27 cellular contexts compared by ENCODE assay signal in the genomic region with DNA sequence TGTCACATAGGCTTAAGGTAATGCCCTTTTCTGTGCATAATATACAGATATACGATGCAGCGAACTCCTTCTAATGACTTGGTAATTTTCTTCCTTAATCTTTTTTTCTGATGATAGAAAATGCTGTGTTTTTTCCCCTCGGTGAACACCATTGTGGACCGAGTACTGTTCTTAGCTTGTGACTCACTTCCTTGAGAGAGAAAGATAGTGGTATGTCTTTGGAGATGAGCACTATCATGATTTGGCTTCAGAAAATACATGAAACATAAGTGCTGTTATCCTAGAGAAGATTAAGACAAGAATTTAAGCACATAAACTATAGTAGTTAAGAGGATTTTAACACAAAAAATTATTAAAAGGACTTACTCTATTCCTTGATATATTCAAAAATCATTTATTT.
"Had no signal": no experiment of that assay in that cellular context is flagged by ENCODE, and none has a peak within 500 bp of the region (broad histone marks: within the 10 kb centered on the region; RNA-seq: fewer than 3 reads in every experiment).

No MANE protein-coding gene starts in this region.

- H3K36me3 Mint-ChIP-seq: activated naive CD4-positive, alpha-beta T cell treated with anti-CD3 and anti-CD28 coated beads, Interleukin-2, amount 50 U/mL, for 72 hours had no signal

- H3K4me1 ChIP-seq: adrenal gland, breast epithelium, esophagus squamous epithelium, gastroesophageal sphincter, heart left ventricle, psoas muscle, right atrium auricular region, tibial nerve had no signal

- H3K4me3 ChIP-seq: adrenal gland, breast epithelium, coronary artery, esophagus squamous epithelium, gastroesophageal sphincter, heart left ventricle, ovary, psoas muscle, right atrium auricular region, tibial nerve had no signal

- DNase-seq: activated CD4-positive, alpha-beta T cell treated with anti-CD3 and anti-CD28 coated beads, Interleukin-2, amount 10 ng/mL, durations not matched to agents 7 days and 5 days; activated T-cell treated with anti-CD3 and anti-CD28 coated beads, Interleukin-2, amount 50 U/mL, for 24 hours; adrenal gland; esophagus squamous epithelium; heart left ventricle; islet precursor cell; left colon; ovary; psoas muscle; stimulated activated CD4-positive, alpha-beta T cell treated with anti-CD3 and anti-CD28 coated beads, Interleukin-12 subunit alpha, Interleukin-12 subunit beta, amount 100 ng/mL, for 4 hours; substantia nigra; T-cell; T-helper 9 cell had no signal

- H3K9me3 Mint-ChIP-seq: activated CD4-positive, alpha-beta T cell treated with anti-CD3 and anti-CD28 coated beads, Interleukin-2, amount 10 ng/mL, durations not matched to agents 7 days and 5 days; activated naive CD4-positive, alpha-beta T cell treated with anti-CD3 and anti-CD28 coated beads, Interleukin-2, amount 50 U/mL, for 72 hours; activated T-cell treated with anti-CD3 and anti-CD28 coated beads, Interleukin-2, amount 50 U/mL, for 24 hours; activated T-helper 17 cell treated with anti-CD3 and anti-CD28 coated beads, Interleukin-2, amount 50 U/mL, for 72 hours; memory B cell; stimulated activated naive CD8-positive, alpha-beta T cell treated with anti-CD3 and anti-CD28 coated beads, Interleukin-15, Interleukin-2, amounts not matched to agents 100 ng/mL and 50 ng/mL, for 24 hours; T-cell had no signal

- H3K36me3 ChIP-seq: adrenal gland, breast epithelium, ovary had no signal

- H3K27me3 ChIP-seq: adrenal gland, esophagus squamous epithelium, gastroesophageal sphincter, neutrophil, ovary, right atrium auricular region, tibial nerve had no signal

- H3K27ac ChIP-seq: adrenal gland, breast epithelium, coronary artery, esophagus squamous epithelium, gastroesophageal sphincter, heart left ventricle, neutrophil, ovary, psoas muscle, right atrium auricular region, tibial nerve, VCaP had no signal

- H3K27me3 Mint-ChIP-seq: activated CD4-positive, alpha-beta T cell treated with anti-CD3 and anti-CD28 coated beads, Interleukin-2, amount 10 ng/mL, durations not matched to agents 7 days and 5 days; activated T-helper 17 cell treated with anti-CD3 and anti-CD28 coated beads, Interleukin-2, amount 50 U/mL, for 72 hours; memory B cell; stimulated activated naive CD8-positive, alpha-beta T cell treated with anti-CD3 and anti-CD28 coated beads, Interleukin-15, Interleukin-2, amounts not matched to agents 100 ng/mL and 50 ng/mL, for 24 hours had no signal

- H3K9me3 ChIP-seq: adrenal gland, breast epithelium, esophagus squamous epithelium, gastroesophageal sphincter, heart left ventricle, neutrophil, ovary, psoas muscle, right atrium auricular region, tibial nerve had no signal

- ATAC-seq: activated CD4-positive, CD25-positive, alpha-beta regulatory T cell treated with anti-CD3 and anti-CD28 coated beads, Interleukin-2, amount 50 U/mL, for 24 hours; activated naive CD4-positive, alpha-beta T cell treated with anti-CD3 and anti-CD28 coated beads, Interleukin-2, amount 50 U/mL, for 72 hours; activated T-helper 17 cell treated with anti-CD3 and anti-CD28 coated beads, Interleukin-2, amount 50 U/mL, for 72 hours; gastroesophageal sphincter; heart left ventricle; left colon; psoas muscle; T-cell had no signal

- H3K27ac Mint-ChIP-seq: activated CD4-positive, alpha-beta T cell treated with anti-CD3 and anti-CD28 coated beads, Interleukin-2, amount 10 ng/mL, durations not matched to agents 7 days and 5 days; activated naive CD4-positive, alpha-beta T cell treated with anti-CD3 and anti-CD28 coated beads, Interleukin-2, amount 50 U/mL, for 72 hours; activated T-cell treated with anti-CD3 and anti-CD28 coated beads, Interleukin-2, amount 50 U/mL, for 24 hours; activated T-helper 17 cell treated with anti-CD3 and anti-CD28 coated beads, Interleukin-2, amount 50 U/mL, for 72 hours; memory B cell; nephron; stimulated activated naive CD8-positive, alpha-beta T cell treated with anti-CD3 and anti-CD28 coated beads, Interleukin-15, Interleukin-2, amounts not matched to agents 100 ng/mL and 50 ng/mL, for 24 hours; T-cell had no signal

- FAIRE-seq: urothelium cell line had no signal

- H3K4me3 Mint-ChIP-seq: activated CD4-positive, alpha-beta T cell treated with anti-CD3 and anti-CD28 coated beads, Interleukin-2, amount 10 ng/mL, durations not matched to agents 7 days and 5 days; activated T-cell treated with anti-CD3 and anti-CD28 coated beads, Interleukin-2, amount 50 U/mL, for 24 hours; activated T-helper 17 cell treated with anti-CD3 and anti-CD28 coated beads, Interleukin-2, amount 50 U/mL, for 72 hours; memory B cell; nephron; stimulated activated naive CD8-positive, alpha-beta T cell treated with anti-CD3 and anti-CD28 coated beads, Interleukin-15, Interleukin-2, amounts not matched to agents 100 ng/mL and 50 ng/mL, for 24 hours; T-cell had no signal

- H3K4me1 Mint-ChIP-seq: activated CD4-positive, alpha-beta T cell treated with anti-CD3 and anti-CD28 coated beads, Interleukin-2, amount 10 ng/mL, durations not matched to agents 7 days and 5 days; activated T-helper 17 cell treated with anti-CD3 and anti-CD28 coated beads, Interleukin-2, amount 50 U/mL, for 72 hours; memory B cell; nephron; T-cell had no signal
